In the genomic region with DNA sequence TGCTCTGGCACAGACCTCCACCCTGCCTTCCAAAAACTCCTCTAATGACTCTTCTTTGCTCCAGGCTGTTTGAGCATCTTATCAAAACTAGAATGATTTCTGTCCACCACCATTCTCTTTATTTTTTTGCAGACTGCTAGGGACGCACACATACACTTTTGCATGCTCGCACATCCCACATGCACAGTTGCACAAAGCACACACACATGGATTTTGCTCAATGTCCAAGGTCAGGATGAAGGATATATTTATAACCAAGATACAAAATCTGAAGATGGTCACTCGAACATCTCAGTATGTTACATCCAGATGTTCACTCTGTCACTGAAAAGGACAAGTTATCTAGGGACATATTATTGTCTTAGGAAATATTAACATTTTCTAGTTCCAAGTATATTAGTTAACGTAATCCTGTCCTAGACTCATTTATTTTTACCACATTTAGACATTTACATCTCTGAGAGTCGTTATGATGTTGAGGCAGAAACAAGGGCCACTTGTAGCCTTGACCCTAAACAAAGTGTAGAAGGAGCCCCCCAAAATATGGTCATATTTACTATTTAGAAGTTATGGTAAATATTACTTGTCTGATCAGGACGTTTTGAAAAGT, we compare ENCODE assay signal across 1 cellular context.
TF ChIP-seq lines count a peak whose summit lies in the region.

No MANE protein-coding gene starts in this region.

TF ChIP-seq in WTC11, 78 proteins besides CTCF, POLR2A, EP300 and RAD21 (continued from another document):
- TF ChIP-seq, protein P1, sequence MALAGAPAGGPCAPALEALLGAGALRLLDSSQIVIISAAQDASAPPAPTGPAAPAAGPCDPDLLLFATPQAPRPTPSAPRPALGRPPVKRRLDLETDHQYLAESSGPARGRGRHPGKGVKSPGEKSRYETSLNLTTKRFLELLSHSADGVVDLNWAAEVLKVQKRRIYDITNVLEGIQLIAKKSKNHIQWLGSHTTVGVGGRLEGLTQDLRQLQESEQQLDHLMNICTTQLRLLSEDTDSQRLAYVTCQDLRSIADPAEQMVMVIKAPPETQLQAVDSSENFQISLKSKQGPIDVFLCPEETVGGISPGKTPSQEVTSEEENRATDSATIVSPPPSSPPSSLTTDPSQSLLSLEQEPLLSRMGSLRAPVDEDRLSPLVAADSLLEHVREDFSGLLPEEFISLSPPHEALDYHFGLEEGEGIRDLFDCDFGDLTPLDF (CRISPR knock-in tag; IDR thresholded peaks at IDR 0.05) = no peak
- TF ChIP-seq, protein P2, sequence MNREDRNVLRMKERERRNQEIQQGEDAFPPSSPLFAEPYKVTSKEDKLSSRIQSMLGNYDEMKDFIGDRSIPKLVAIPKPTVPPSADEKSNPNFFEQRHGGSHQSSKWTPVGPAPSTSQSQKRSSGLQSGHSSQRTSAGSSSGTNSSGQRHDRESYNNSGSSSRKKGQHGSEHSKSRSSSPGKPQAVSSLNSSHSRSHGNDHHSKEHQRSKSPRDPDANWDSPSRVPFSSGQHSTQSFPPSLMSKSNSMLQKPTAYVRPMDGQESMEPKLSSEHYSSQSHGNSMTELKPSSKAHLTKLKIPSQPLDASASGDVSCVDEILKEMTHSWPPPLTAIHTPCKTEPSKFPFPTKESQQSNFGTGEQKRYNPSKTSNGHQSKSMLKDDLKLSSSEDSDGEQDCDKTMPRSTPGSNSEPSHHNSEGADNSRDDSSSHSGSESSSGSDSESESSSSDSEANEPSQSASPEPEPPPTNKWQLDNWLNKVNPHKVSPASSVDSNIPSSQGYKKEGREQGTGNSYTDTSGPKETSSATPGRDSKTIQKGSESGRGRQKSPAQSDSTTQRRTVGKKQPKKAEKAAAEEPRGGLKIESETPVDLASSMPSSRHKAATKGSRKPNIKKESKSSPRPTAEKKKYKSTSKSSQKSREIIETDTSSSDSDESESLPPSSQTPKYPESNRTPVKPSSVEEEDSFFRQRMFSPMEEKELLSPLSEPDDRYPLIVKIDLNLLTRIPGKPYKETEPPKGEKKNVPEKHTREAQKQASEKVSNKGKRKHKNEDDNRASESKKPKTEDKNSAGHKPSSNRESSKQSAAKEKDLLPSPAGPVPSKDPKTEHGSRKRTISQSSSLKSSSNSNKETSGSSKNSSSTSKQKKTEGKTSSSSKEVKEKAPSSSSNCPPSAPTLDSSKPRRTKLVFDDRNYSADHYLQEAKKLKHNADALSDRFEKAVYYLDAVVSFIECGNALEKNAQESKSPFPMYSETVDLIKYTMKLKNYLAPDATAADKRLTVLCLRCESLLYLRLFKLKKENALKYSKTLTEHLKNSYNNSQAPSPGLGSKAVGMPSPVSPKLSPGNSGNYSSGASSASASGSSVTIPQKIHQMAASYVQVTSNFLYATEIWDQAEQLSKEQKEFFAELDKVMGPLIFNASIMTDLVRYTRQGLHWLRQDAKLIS (CRISPR knock-in tag; IDR thresholded peaks at IDR 0.05; ENCODE audit: borderline replicate concordance) = no peak
- no peak for TF ChIP-seq SOX15 (CRISPR knock-in tag; IDR thresholded peaks at IDR 0.05)
- no peak for TF ChIP-seq ESRRA (CRISPR knock-in tag; IDR thresholded peaks at IDR 0.05; ENCODE audit: borderline replicate concordance)
- no peak for TF ChIP-seq TEAD4 (CRISPR knock-in tag; IDR thresholded peaks at IDR 0.05)
- TF ChIP-seq TP53 (CRISPR knock-in tag; IDR thresholded peaks at IDR 0.05) = no peak
- TF ChIP-seq NR3C1 (CRISPR knock-in tag; conservative IDR thresholded peaks at IDR 0.05; ENCODE audit: low read depth) = no peak
- TF ChIP-seq, protein P3, sequence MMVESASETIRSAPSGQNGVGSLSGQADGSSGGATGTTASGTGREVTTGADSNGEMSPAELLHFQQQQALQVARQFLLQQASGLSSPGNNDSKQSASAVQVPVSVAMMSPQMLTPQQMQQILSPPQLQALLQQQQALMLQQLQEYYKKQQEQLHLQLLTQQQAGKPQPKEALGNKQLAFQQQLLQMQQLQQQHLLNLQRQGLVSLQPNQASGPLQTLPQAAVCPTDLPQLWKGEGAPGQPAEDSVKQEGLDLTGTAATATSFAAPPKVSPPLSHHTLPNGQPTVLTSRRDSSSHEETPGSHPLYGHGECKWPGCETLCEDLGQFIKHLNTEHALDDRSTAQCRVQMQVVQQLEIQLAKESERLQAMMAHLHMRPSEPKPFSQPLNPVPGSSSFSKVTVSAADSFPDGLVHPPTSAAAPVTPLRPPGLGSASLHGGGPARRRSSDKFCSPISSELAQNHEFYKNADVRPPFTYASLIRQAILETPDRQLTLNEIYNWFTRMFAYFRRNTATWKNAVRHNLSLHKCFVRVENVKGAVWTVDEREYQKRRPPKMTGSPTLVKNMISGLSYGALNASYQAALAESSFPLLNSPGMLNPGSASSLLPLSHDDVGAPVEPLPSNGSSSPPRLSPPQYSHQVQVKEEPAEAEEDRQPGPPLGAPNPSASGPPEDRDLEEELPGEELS (CRISPR knock-in tag; IDR thresholded peaks at IDR 0.05) = no peak
- no peak for TF ChIP-seq TCF7 (CRISPR knock-in tag; IDR thresholded peaks at IDR 0.05; ENCODE audit: low read depth)
